ENCODE assay signal across 8 cellular contexts in genomic region chr18:3499498-3499897, GRCh38. TPM values are rescaled to one million over a fixed set of nuclear protein-coding genes. Genes with fewer than 3 reads are reported as not detected.
DNase-seq lines count a peak whose midpoint lies in the region; ATAC-seq and TF ChIP-seq lines count a peak whose summit lies in the region.

No MANE protein-coding gene starts in this region.

- H3K4me3 Mint-ChIP-seq in brain: peak overlapping the region; percentile 77 to 87 (median 83)

- no peak overlapping the region for H3K27ac ChIP-seq in heart left ventricle
- H3K27ac ChIP-seq in right lobe of liver: no peak overlapping the region
- H3K27ac ChIP-seq in upper lobe of right lung: no peak overlapping the region

- peaks cover 17% of the 10 kb centered on the region for H3K27me3 Mint-ChIP-seq in brain

- H3K36me3 Mint-ChIP-seq in brain: peaks cover 1% of the 10 kb centered on the region

- peak overlapping the region in 3 of 5 experiments; percentile 7 to 62 (median 50) for H3K27ac Mint-ChIP-seq in brain

- H3K27me3 ChIP-seq in heart left ventricle (peaks cover 2 to 29% (median 12%) of the 10 kb centered on the region in 9 donors), right lobe of liver (no peaks in the 10 kb centered on the region), upper lobe of right lung (peaks cover 7% of the 10 kb centered on the region)

- TF ChIP-seq CTCF in heart left ventricle (IDR thresholded peaks at IDR 0.05) (no peak), brain (conservative IDR thresholded peaks at IDR 0.05) (no peak), right lobe of liver (IDR thresholded peaks at IDR 0.05) (no peak), upper lobe of right lung (IDR thresholded peaks at IDR 0.05) (no peak)

- DNase-seq in heart left ventricle (no peak), Right ventricle myocardium inferior (ENCODE audit: missing footprints) (no peak), right lobe of liver (no peak), upper lobe of right lung (no peak), NCI-H2227 treated with DMSO at 0.1 percent for 48 hours (lab: John Stamatoyannopoulos, UW) (no peak), T-helper 9 cell (no peak)

- H3K36me3 ChIP-seq in heart left ventricle: no peaks in the 10 kb centered on the region
- H3K36me3 ChIP-seq in right lobe of liver: no peaks in the 10 kb centered on the region
- H3K36me3 ChIP-seq in upper lobe of right lung: no peaks in the 10 kb centered on the region

- WGBS in heart left ventricle, 4 donors: 17 to 28% (median 19%) methylated on average over 5 to 10 of the region's 10 CpGs
- 19% methylated on average over 10 of the region's 10 CpGs for WGBS in right lobe of liver (ENCODE audit: insufficient coverage, low coverage, low lambda C conversion rate, missing lambda C conversion rate)

- peak overlapping the region; percentile 26 to 58 (median 47) for H3K4me3 ChIP-seq in heart left ventricle
- H3K4me3 ChIP-seq in right lobe of liver: peak overlapping the region; percentile 30 to 52 (median 38)
- H3K4me3 ChIP-seq in upper lobe of right lung: peak overlapping the region; percentile 47

- H3K4me1 ChIP-seq in heart left ventricle (peaks cover 0 to 15% (median 0%) of the 10 kb centered on the region in 12 donors), right lobe of liver (peaks cover 0 to 4% (median 0%) of the 10 kb centered on the region in 4 donors), upper lobe of right lung (peaks cover 8% of the 10 kb centered on the region)

- no peaks in the 10 kb centered on the region for H3K9me3 Mint-ChIP-seq in brain

- no peaks in the 10 kb centered on the region for H3K9me3 ChIP-seq in heart left ventricle
- H3K9me3 ChIP-seq in right lobe of liver: no peaks in the 10 kb centered on the region
- no peaks in the 10 kb centered on the region for H3K9me3 ChIP-seq in upper lobe of right lung

- intact Hi-C loops in heart left ventricle (cut with DNase I) (no loop called here), Right ventricle myocardium inferior (cut with DNase I) (no loop called here), right lobe of liver (cut with DNase I) (no loop called here), upper lobe of right lung (cut with DNase I) (no loop called here)

- TF ChIP-seq POLR2A in heart left ventricle (IDR thresholded peaks at IDR 0.05) (no peak), right lobe of liver (IDR thresholded peaks at IDR 0.05) (no peak)

- peaks cover 25% of the 10 kb centered on the region for H3K4me1 Mint-ChIP-seq in brain

- ATAC-seq in heart left ventricle (peak in 2 of 4 donors; percentile 36 to 41), Right ventricle myocardium inferior (no peak), right lobe of liver (peak; percentile 30 to 41 (median 38)), upper lobe of right lung (peak; percentile 45), HG02885 (IDR thresholded peaks at IDR 0.05; ENCODE audit: poor library complexity, unreplicated experiment) (no peak)

RNA-seq across cellular contexts. Expression of gene TGIF1, which starts 49.5 kb away (rescaled TPM):
- total RNA-seq in heart left ventricle (10 to 100 TPM in 7 of 9 donors, 1 to 10 TPM in 2; 5.0 to 33.5 (median 15.4) TPM), Right ventricle myocardium inferior (8.4 TPM), right lobe of liver (10 to 100 TPM; 11.3 to 41.4 (median 22.3) TPM), upper lobe of right lung (48.4 TPM)
- polyA plus RNA-seq in heart left ventricle (10 to 100 TPM in 1 of 2 donors, 1 to 10 TPM in 1; 8.8 to 37.5 TPM), brain (ENCODE audit: insufficient read depth, low read depth, low replicate concordance) (53.1 TPM)

Comparison
In these comparisons a context has a peak if more than half of its experiments do, and no peak if none do; other contexts are left out.
1. ATAC-seq: peak in right lobe of liver (4 of 4) and upper lobe of right lung (single experiment); none in Right ventricle myocardium inferior (single experiment) and HG02885 (single experiment).
2. Peak in every context shown above with its lines, with median percentiles within 50 percentile points of each other: H3K4me3 ChIP-seq.